7 cellular contexts compared by ENCODE assay signal in the genomic region with DNA sequence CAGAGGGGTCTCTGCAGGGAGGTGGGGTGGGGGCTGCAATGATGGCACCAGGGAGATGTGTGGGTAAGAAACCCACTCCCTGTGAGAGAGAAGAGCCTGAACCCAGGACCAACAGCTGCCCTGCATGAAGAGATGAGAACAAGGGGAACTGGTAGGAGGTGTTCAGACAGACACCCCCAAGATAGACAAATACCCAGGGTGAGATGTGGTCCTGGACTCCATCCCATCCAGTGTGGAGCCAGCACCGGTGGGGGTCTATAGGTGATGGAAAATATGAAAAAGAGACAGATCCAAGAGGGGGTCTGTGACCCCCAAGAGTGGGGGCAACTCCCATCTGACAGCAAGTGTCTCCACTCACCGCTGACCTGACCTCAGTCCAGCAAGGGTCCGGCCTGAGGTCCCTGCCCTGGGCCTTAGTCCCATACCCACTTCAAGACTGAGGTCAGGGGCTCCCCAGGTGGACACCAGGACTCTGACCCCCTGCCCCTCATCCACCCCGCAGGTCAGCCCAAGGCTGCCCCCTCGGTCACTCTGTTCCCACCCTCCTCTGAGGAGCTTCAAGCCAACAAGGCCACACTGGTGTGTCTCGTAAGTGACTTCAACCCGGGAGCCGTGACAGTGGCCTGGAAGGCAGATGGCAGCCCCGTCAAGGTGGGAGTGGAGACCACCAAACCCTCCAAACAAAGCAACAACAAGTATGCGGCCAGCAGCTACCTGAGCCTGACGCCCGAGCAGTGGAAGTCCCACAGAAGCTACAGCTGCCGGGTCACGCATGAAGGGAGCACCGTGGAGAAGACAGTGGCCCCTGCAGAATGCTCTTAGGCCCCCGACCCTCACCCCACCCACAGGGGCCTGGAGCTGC. TPM values are rescaled to one million over a fixed set of nuclear protein-coding genes. Genes with fewer than 3 reads are reported as not detected.
"Had no signal": no experiment of that assay in that cellular context is flagged by ENCODE, and none has a peak within 500 bp of the region (broad histone marks: within the 10 kb centered on the region; RNA-seq: fewer than 3 reads in every experiment).

No MANE protein-coding gene starts in this region.

RNA-seq across cellular contexts. Expression of a gene that starts 34.7 kb away (rescaled TPM):
- total RNA-seq: activated CD4-positive, alpha-beta memory T cell treated with anti-CD3 and anti-CD28 coated beads, Interleukin-2, amount 10 ng/mL, durations not matched to agents 7 days and 5 days; activated CD8-positive, alpha-beta memory T cell treated with anti-CD3 and anti-CD28 coated beads, Interleukin-2, amount 10 ng/mL, durations not matched to agents 7 days and 5 days; bronchial epithelial cell; cerebellum; PC-3; SJSA1 had no signal
- polyA plus RNA-seq: SK-N-SH had no signal
